ENCODE assay signal across 1 cellular context in genomic region chr15:74616996-74617395, GRCh38.
TF ChIP-seq lines count a peak whose summit lies in the region.

No MANE protein-coding gene starts in this region.

TF ChIP-seq in SK-N-SH treated with all-trans-retinoic acid at 6 μM for 48 hours, 23 proteins besides CTCF, POLR2A, EP300 and RAD21 (continued from another document):
- no peak for TF ChIP-seq RARB (CRISPR knock-in tag; IDR thresholded peaks at IDR 0.05)
- no peak for TF ChIP-seq TCF4 (CRISPR knock-in tag; IDR thresholded peaks at IDR 0.05; ENCODE audit: borderline replicate concordance)
- no peak for TF ChIP-seq GLIS3 (CRISPR knock-in tag; IDR thresholded peaks at IDR 0.05)
- no peak for TF ChIP-seq ZFP3 (CRISPR knock-in tag; IDR thresholded peaks at IDR 0.05)
- TF ChIP-seq ZFP30 (CRISPR knock-in tag; IDR thresholded peaks at IDR 0.05): no peak
- TF ChIP-seq ZNF8 (CRISPR knock-in tag; IDR thresholded peaks at IDR 0.05): no peak
- TF ChIP-seq POU6F1 (CRISPR knock-in tag; IDR thresholded peaks at IDR 0.05; ENCODE audit: borderline replicate concordance, low read depth): no peak
- no peak for TF ChIP-seq PPARA (CRISPR knock-in tag; IDR thresholded peaks at IDR 0.05; ENCODE audit: borderline replicate concordance)
- TF ChIP-seq PATZ1 (CRISPR knock-in tag; IDR thresholded peaks at IDR 0.05; ENCODE audit: borderline replicate concordance): no peak
- TF ChIP-seq ZNF70 (CRISPR knock-in tag; IDR thresholded peaks at IDR 0.05): no peak
